8 cellular contexts compared by ENCODE assay signal in genomic region chr11:15941206-15941770, GRCh38.
A peak's percentile ranks its signal among the peaks of the same experiment; 100 is the strongest.
DNase-seq lines count a peak whose midpoint lies in the region; ATAC-seq and TF ChIP-seq lines count a peak whose summit lies in the region.

No MANE protein-coding gene starts in this region.

- peaks cover 0 to 4% (median 2%) of the 10 kb centered on the region in 8 donors for H3K9me3 Mint-ChIP-seq in CD4-positive, alpha-beta memory T cell

- TF ChIP-seq POLR2A in uterus (IDR thresholded peaks at IDR 0.05), result no peak

- no peak overlapping the region for H3K4me3 Mint-ChIP-seq in CD4-positive, alpha-beta memory T cell

- intact Hi-C loops in ascending aorta (cut with DNase I), result no loop called here
- intact Hi-C loops in uterus (cut with DNase I; ENCODE audit: low total_unique reads), result no loop called here
- intact Hi-C loops in CD4-positive, alpha-beta memory T cell (cut with micrococcal nuclease), result no loop called here

- no peaks in the 10 kb centered on the region for H3K36me3 Mint-ChIP-seq in CD4-positive, alpha-beta memory T cell

- H3K4me1 Mint-ChIP-seq in CD4-positive, alpha-beta memory T cell, result no peaks in the 10 kb centered on the region

- H3K4me1 ChIP-seq in ascending aorta (no peaks in the 10 kb centered on the region), uterus (no peaks in the 10 kb centered on the region)
- H3K4me1 ChIP-seq in CD4-positive, alpha-beta memory T cell (ENCODE audit: insufficient read depth, low read length), result no peaks in the 10 kb centered on the region

- H3K27me3 ChIP-seq in ascending aorta (no peaks in the 10 kb centered on the region), uterus (no peaks in the 10 kb centered on the region)
- no peaks in the 10 kb centered on the region for H3K27me3 ChIP-seq in CD4-positive, alpha-beta memory T cell (ENCODE audit: insufficient read depth, low read length)

- H3K36me3 ChIP-seq in ascending aorta, result no peaks in the 10 kb centered on the region
- no peaks in the 10 kb centered on the region for H3K36me3 ChIP-seq in uterus
- no peaks in the 10 kb centered on the region for H3K36me3 ChIP-seq in CD4-positive, alpha-beta memory T cell (ENCODE audit: insufficient read depth, low read length)

- POLR2A ChIA-PET in CD4-positive, alpha-beta memory T cell (lab: Charles Lee; ENCODE audit: partially characterized antibody), result no interaction called here

- H3K9me3 ChIP-seq in ascending aorta, result no peaks in the 10 kb centered on the region
- no peaks in the 10 kb centered on the region for H3K9me3 ChIP-seq in uterus
- H3K9me3 ChIP-seq in CD4-positive, alpha-beta memory T cell (ENCODE audit: control insufficient read depth in 1 of 2, low read length in 2 of 2), result no peaks in the 10 kb centered on the region

- no peak overlapping the region for H3K4me3 ChIP-seq in GM12865 (ENCODE audit: low read depth, low read length)
- H3K4me3 ChIP-seq in ascending aorta, result no peak overlapping the region
- H3K4me3 ChIP-seq in uterus, result no peak overlapping the region
- H3K4me3 ChIP-seq in CD4-positive, alpha-beta memory T cell (ENCODE audit: low read length in 2 of 2), result no peak overlapping the region

- TF ChIP-seq CTCF in GM12865 (IDR thresholded peaks at IDR 0.05; ENCODE audit: insufficient read depth, low read depth, low read length, missing control alignments) (peak; percentile 96), ascending aorta (IDR thresholded peaks at IDR 0.05) (peak; percentile 57 to 69 (median 59)), uterus (IDR thresholded peaks at IDR 0.05) (peak; percentile 35 to 49 (median 44))

- CTCF ChIA-PET in CD4-positive, alpha-beta memory T cell (lab: Charles Lee; ENCODE audit: partially characterized antibody), result interaction anchor here (1.5 kb wide), 1 partner anchor 9 kb away, joined by 8 read pairs; no protein-coding TSS in a partner anchor

- ATAC-seq in HG02884 (IDR thresholded peaks at IDR 0.05; ENCODE audit: unreplicated experiment), result peak; percentile 59

- no peak overlapping the region for H3K27ac Mint-ChIP-seq in CD4-positive, alpha-beta memory T cell

- peak; percentile 47 for DNase-seq in GM12865 (ENCODE audit: low read depth)
- DNase-seq in ascending aorta (ENCODE audit: low spot score in 2 of 2), result no peak
- DNase-seq in kidney tubule cell (ENCODE audit: low spot score), result peak; percentile 40
- peak in 1 of 2 donors; percentile 22 for DNase-seq in uterus
- no peak for DNase-seq in CD4-positive, alpha-beta memory T cell
- DNase-seq in NCI-H345 treated with DMSO at 0.1 percent for 48 hours (lab: John Stamatoyannopoulos, UW; ENCODE audit: unreplicated experiment), result no peak
- DNase-seq in NCI-H187 (lab: John Stamatoyannopoulos, UW), result no peak

- no peaks in the 10 kb centered on the region for H3K27me3 Mint-ChIP-seq in CD4-positive, alpha-beta memory T cell

- H3K27ac ChIP-seq in ascending aorta (no peak overlapping the region), uterus (no peak overlapping the region)
- no peak overlapping the region for H3K27ac ChIP-seq in CD4-positive, alpha-beta memory T cell (ENCODE audit: low read depth, low read length)

Comparison
In these comparisons a context has a peak if more than half of its experiments do, and no peak if none do; other contexts are left out.
1. DNase-seq: peak in GM12865 (single experiment) and kidney tubule cell (single experiment); none in ascending aorta (0 of 2), CD4-positive, alpha-beta memory T cell (0 of 5), NCI-H345 treated with DMSO at 0.1 percent for 48 hours (single experiment) and NCI-H187 (0 of 2).
2. CTCF ChIP-seq: peak in every context shown above with its lines; median percentile 96 in GM12865; 59 in ascending aorta; 44 in uterus.